ENCODE assay signal across 21 cellular contexts in the genomic region with DNA sequence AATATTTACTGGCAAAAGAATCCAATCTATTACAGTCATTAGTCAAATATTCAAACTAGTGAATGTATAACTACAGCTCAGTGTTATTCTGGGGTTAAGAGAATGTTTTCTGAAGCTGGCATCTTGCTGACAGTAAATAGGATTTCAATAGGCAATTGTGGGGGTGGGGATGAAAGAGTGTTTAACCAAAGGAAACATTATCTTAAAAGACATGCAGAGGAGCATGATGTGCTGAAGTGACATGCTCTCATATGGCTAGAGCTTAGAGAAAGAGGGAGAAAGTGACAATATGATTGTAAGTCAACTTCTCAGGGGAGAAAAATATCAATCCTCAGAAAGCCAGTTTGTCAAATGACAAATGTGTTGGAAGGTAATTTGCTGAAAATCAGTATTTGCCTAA.
DNase-seq lines count a peak whose midpoint lies in the region; ATAC-seq, FAIRE-seq and TF ChIP-seq lines count a peak whose summit lies in the region.
"Had no signal": no experiment of that assay in that cellular context is flagged by ENCODE, and none has a peak within 500 bp of the region (broad histone marks: within the 10 kb centered on the region; RNA-seq: fewer than 3 reads in every experiment).

No MANE protein-coding gene starts in this region.

- H3K4me2 ChIP-seq in HepG2 (ENCODE audit: low read depth, low read length) (no peak overlapping the region), neural cell (ENCODE audit: low read length) (peak overlapping the region; percentile 67)
- H3K4me2 ChIP-seq: A549; BLaER1 treated with 17β-estradiol and CSF1 and Interleukin-3, amounts not matched to agents 10 nM and 100 nM had no signal

- H3F3A ChIP-seq in neural cell (ENCODE audit: insufficient read depth, low read length, poor library complexity, severe bottlenecking), result peaks cover 3% of the 10 kb centered on the region

- TF ChIP-seq RAD21 in HepG2 (CRISPR knock-in tag; IDR thresholded peaks at IDR 0.05) (no peak), neural cell (conservative IDR thresholded peaks at IDR 0.05) (peak; percentile 52)

- no peak for TF ChIP-seq CTCF in HepG2 (CRISPR knock-in tag; IDR thresholded peaks at IDR 0.05)
- no peak for TF ChIP-seq CTCF in right lobe of liver (IDR thresholded peaks at IDR 0.05)
- TF ChIP-seq CTCF in neural cell (IDR thresholded peaks at IDR 0.05; ENCODE audit: poor library complexity, severe bottlenecking), result no peak
- TF ChIP-seq CTCF in stomach (IDR thresholded peaks at IDR 0.05), result no peak

- no peaks in the 10 kb centered on the region for H4K20me1 ChIP-seq in HepG2 (ENCODE audit: insufficient read depth, low read length)
- no peaks in the 10 kb centered on the region for H4K20me1 ChIP-seq in neural cell (ENCODE audit: insufficient read depth)
- H4K20me1 ChIP-seq: BLaER1 treated with 17β-estradiol and CSF1 and Interleukin-3, amounts not matched to agents 10 nM and 100 nM had no signal

- H3K27me3 ChIP-seq in HepG2 (ENCODE audit: control insufficient read depth in 1 of 2, insufficient read depth in 2 of 2, low read length in 2 of 2) (no peaks in the 10 kb centered on the region), right lobe of liver (no peaks in the 10 kb centered on the region), neural cell (ENCODE audit: insufficient read depth, low read depth, low read length) (no peaks in the 10 kb centered on the region), stomach (no peaks in the 10 kb centered on the region)
- H3K27me3 ChIP-seq: BLaER1 treated with 17β-estradiol and CSF1 and Interleukin-3, amounts not matched to agents 10 nM and 100 nM had no signal

- intact Hi-C loops in HepG2 (cut with micrococcal nuclease; ENCODE audit: unreplicated experiment) (no loop called here), right lobe of liver (cut with DNase I) (no loop called here), stomach (cut with DNase I; ENCODE audit: low total_unique reads) (no loop called here)

- H3K4me3 ChIP-seq in HepG2 (replicated peaks in 1 of 3; ENCODE audit: insufficient read depth in 1 of 3, low read depth in 2 of 3, low read length in 3 of 3) (no peak overlapping the region), right lobe of liver (no peak overlapping the region), neural cell (ENCODE audit: low read length) (peak overlapping the region; percentile 35), stomach (no peak overlapping the region)
- H3K4me3 ChIP-seq: A549; BLaER1 treated with 17β-estradiol and CSF1 and Interleukin-3, amounts not matched to agents 10 nM and 100 nM; GM12878 had no signal

- TF ChIP-seq POLR2A in HepG2 (IDR thresholded peaks at IDR 0.05; ENCODE audit: insufficient read depth in 1 of 2, low read depth in 2 of 2, low read length in 2 of 2) (no peak), right lobe of liver (IDR thresholded peaks at IDR 0.05) (no peak), stomach (IDR thresholded peaks at IDR 0.05) (no peak)

- H3K9ac ChIP-seq in HepG2 (ENCODE audit: insufficient read depth, low read depth, low read length) (no peak overlapping the region), neural cell (ENCODE audit: low read length) (peak overlapping the region; percentile 42)
- H3K9ac ChIP-seq: BLaER1 treated with 17β-estradiol and CSF1 and Interleukin-3, amounts not matched to agents 10 nM and 100 nM had no signal

- POLR2A ChIA-PET in HepG2 (lab: Yijun Ruan, JAX), result no interaction called here

- no peaks in the 10 kb centered on the region for H3K79me2 ChIP-seq in HepG2 (ENCODE audit: insufficient read depth, low read length)
- no peaks in the 10 kb centered on the region for H3K79me2 ChIP-seq in neural cell (replicated peaks; ENCODE audit: insufficient read depth, low read length)

- ATAC-seq in HepG2 (no peak), right lobe of liver (no peak), HG03280 (IDR thresholded peaks at IDR 0.05; ENCODE audit: unreplicated experiment) (no peak)
- ATAC-seq: A549; CD8-positive, alpha-beta T cell; GM12878 had no signal

- H3K27ac ChIP-seq in HepG2 (ENCODE audit: extremely low read length, insufficient read depth, low read length) (no peak overlapping the region), right lobe of liver (no peak overlapping the region), neural cell (ENCODE audit: low read length) (peak overlapping the region; percentile 85), stomach (no peak overlapping the region)
- H3K27ac ChIP-seq: 22Rv1; A549; BLaER1 treated with 17β-estradiol and CSF1 and Interleukin-3, amounts not matched to agents 10 nM and 100 nM; C4-2B had no signal

- H3K36me3 ChIP-seq in HepG2 (replicated peaks in 1 of 2; ENCODE audit: control insufficient read depth in 1 of 2, insufficient read depth in 2 of 2, low read length in 2 of 2), result no peaks in the 10 kb centered on the region
- no peaks in the 10 kb centered on the region for H3K36me3 ChIP-seq in right lobe of liver
- no peaks in the 10 kb centered on the region for H3K36me3 ChIP-seq in neural cell (ENCODE audit: insufficient read depth, low read length)
- H3K36me3 ChIP-seq in stomach, result no peaks in the 10 kb centered on the region
- H3K36me3 ChIP-seq: BLaER1 treated with 17β-estradiol and CSF1 and Interleukin-3, amounts not matched to agents 10 nM and 100 nM had no signal

- H3K4me1 ChIP-seq in HepG2 (ENCODE audit: insufficient read depth, low read length) (no peaks in the 10 kb centered on the region), right lobe of liver (no peaks in the 10 kb centered on the region), stomach (no peaks in the 10 kb centered on the region)
- H3K4me1 ChIP-seq: A549; BLaER1 treated with 17β-estradiol and CSF1 and Interleukin-3, amounts not matched to agents 10 nM and 100 nM; Caco-2 had no signal

- in situ Hi-C loops in HepG2 (cut with HindIII; ENCODE audit: extremely low pct_ligation_motif_present, low pct_unique_long_range_greater_than_20kb), result no loop called here

- no peak for FAIRE-seq in HepG2 (lab: Jason Lieb, UNC)
- FAIRE-seq: A549, D721Med, GM12878, GM12892, GM18507 had no signal

- DNase-seq in HepG2 (ENCODE audit: low spot score) (no peak), right lobe of liver (no peak), stomach (no peak)
- DNase-seq: AML-193; Caco-2; Calu3; CD4-positive, alpha-beta T cell; CD8-positive, alpha-beta T cell; DMS79 treated with DMSO at 0.1 percent for 48 hours; EL; GDM1 had no signal

- H2AFZ ChIP-seq in HepG2 (ENCODE audit: low read length), result no peak overlapping the region
- no peak overlapping the region for H2AFZ ChIP-seq in neural cell (ENCODE audit: low read depth, low read length)

- CTCF ChIA-PET in HepG2 (lab: Yijun Ruan, JAX; ENCODE audit: low intra/inter-chr PET ratio, low total read pairs), result no interaction called here

- H3K9me3 ChIP-seq in HepG2 (ENCODE audit: low read length), result peaks cover 42% of the 10 kb centered on the region
- no peaks in the 10 kb centered on the region for H3K9me3 ChIP-seq in right lobe of liver
- H3K9me3 ChIP-seq in neural cell (ENCODE audit: low read length), result no peaks in the 10 kb centered on the region
- peaks cover 0 to 20% (median 13%) of the 10 kb centered on the region in 4 donors for H3K9me3 ChIP-seq in stomach
- H3K9me3 ChIP-seq: A549, Caco-2 had no signal

- no peak for TF ChIP-seq EP300 in HepG2 (IDR thresholded peaks at IDR 0.05; ENCODE audit: low read depth in 2 of 2, low read length in 2 of 2)
- TF ChIP-seq EP300 in HepG2 (CRISPR knock-in tag; IDR thresholded peaks at IDR 0.05; ENCODE audit: borderline replicate concordance), result no peak
- peak; percentile 98 for TF ChIP-seq EP300 in neural cell (conservative IDR thresholded peaks at IDR 0.05; ENCODE audit: poor library complexity, severe bottlenecking)
- TF ChIP-seq EP300 in stomach (IDR thresholded peaks at IDR 0.05), result no peak

- H3K9me2 ChIP-seq in neural cell (ENCODE audit: insufficient read depth, low read length), result no peaks in the 10 kb centered on the region

- BruUV-seq in HepG2 (replicated peaks; lab: Mats Ljungman, UMichigan), result no TSS peak

TF ChIP-seq in HepG2, 621 proteins besides CTCF, POLR2A, EP300 and RAD21:
- TF ChIP-seq CREB1 (IDR thresholded peaks at IDR 0.05) (0 out of 2 replicates have a peak, but pooled peaks have one; percentile 14), CREB1 (CRISPR knock-in tag; IDR thresholded peaks at IDR 0.05) (no peak), MAFK (conservative IDR thresholded peaks at IDR 0.05 in 1 of 2, IDR thresholded peaks at IDR 0.05 in 1 of 2; ENCODE audit: low read length in 2 of 2) (no peak)

TF ChIP-seq in neural cell, 6 proteins besides CTCF, POLR2A, EP300 and RAD21:
- TF ChIP-seq EZH2 (IDR thresholded peaks at IDR 0.05; ENCODE audit: borderline replicate concordance, insufficient read depth, low read length, poor library complexity, severe bottlenecking), result no peak
- TF ChIP-seq POLR2AphosphoS5 (IDR thresholded peaks at IDR 0.05), result peak; percentile 84
- TF ChIP-seq REST (IDR thresholded peaks at IDR 0.05; ENCODE audit: borderline replicate concordance), result peak; percentile 28
- no peak for TF ChIP-seq TAF1 (IDR thresholded peaks at IDR 0.05; ENCODE audit: low read depth)
- TF ChIP-seq SMC3 (conservative IDR thresholded peaks at IDR 0.05; ENCODE audit: poor library complexity), result peak; percentile 36
